Comparison of ENCODE assay signal across 27 cellular contexts in the genomic region with DNA sequence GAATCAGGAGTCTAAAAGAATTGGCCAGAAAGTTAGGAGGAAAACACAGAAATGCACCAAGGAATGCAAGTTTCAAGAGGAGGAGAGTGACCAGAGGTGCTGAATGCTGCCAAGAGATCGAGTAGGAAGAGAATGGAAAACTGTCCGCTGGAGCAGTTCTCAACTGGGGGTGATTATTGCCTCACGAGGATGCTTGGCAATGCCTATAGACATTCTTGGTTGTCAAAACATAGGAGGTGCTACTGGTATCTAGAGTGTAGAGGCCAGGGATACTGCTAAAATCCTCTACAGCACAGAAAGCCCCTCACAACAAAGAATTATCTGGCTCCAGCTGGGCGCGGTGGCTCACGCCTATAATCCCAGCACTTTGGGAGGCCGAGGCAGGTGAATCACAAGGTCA.
"Had no signal": no experiment of that assay in that cellular context is flagged by ENCODE, and none has a peak within 500 bp of the region (broad histone marks: within the 10 kb centered on the region; RNA-seq: fewer than 3 reads in every experiment).

No MANE protein-coding gene starts in this region.

- FAIRE-seq: pancreas, urothelium cell line had no signal

- H3K4me3 ChIP-seq: body of pancreas, gastrocnemius medialis, heart right ventricle, pancreas, psoas muscle, right atrium auricular region, tibial nerve had no signal

- H3K9me3 Mint-ChIP-seq: activated CD4-positive, alpha-beta memory T cell treated with anti-CD3 and anti-CD28 coated beads for 36 hours; memory B cell; nephron progenitor cell; stimulated activated naive CD8-positive, alpha-beta T cell treated with anti-CD3 and anti-CD28 coated beads, Interleukin-15, Interleukin-2, amounts not matched to agents 100 ng/mL and 50 ng/mL, for 24 hours had no signal

- H3K4me3 Mint-ChIP-seq: activated CD4-positive, alpha-beta memory T cell treated with anti-CD3 and anti-CD28 coated beads for 36 hours; memory B cell; nephron progenitor cell; stimulated activated naive CD8-positive, alpha-beta T cell treated with anti-CD3 and anti-CD28 coated beads, Interleukin-15, Interleukin-2, amounts not matched to agents 100 ng/mL and 50 ng/mL, for 24 hours had no signal

- H3K27ac ChIP-seq: gastrocnemius medialis, psoas muscle, right atrium auricular region, tibial nerve had no signal

- H3K27me3 ChIP-seq: body of pancreas, gastrocnemius medialis, heart right ventricle, pancreas, right atrium auricular region, tibial nerve had no signal

- H3K9me3 ChIP-seq: body of pancreas, gastrocnemius medialis, heart right ventricle, pancreas, psoas muscle, right atrium auricular region, tibial nerve had no signal

- DNase-seq: activated CD4-positive, alpha-beta memory T cell treated with anti-CD3 and anti-CD28 coated beads for 36 hours; activated CD4-positive, alpha-beta T cell treated with anti-CD3 and anti-CD28 coated beads for 4 hours; activated CD4-positive, CD25-positive, alpha-beta regulatory T cell; activated naive CD4-positive, alpha-beta T cell treated with Interleukin-2 at 50 U/mL for 16 hours; activated T-cell treated with anti-CD3 and anti-CD28 coated beads, Interleukin-2, amount 50 U/mL, for 1 hour; anterior cingulate cortex; body of pancreas; caudate nucleus; dermis blood vessel endothelial cell; effector CD8-positive, alpha-beta T cell; gastrocnemius medialis; heart right ventricle; islet precursor cell; left cardiac atrium; nephron progenitor cell; pancreas; psoas muscle; stimulated activated CD4-positive, alpha-beta T cell treated with anti-CD3 and anti-CD28 coated beads, Interleukin-4, amount 100 ng/mL, for 4 hours; substantia nigra; T-helper 1 cell; T-helper 9 cell had no signal

- H3K4me1 Mint-ChIP-seq: memory B cell had no signal

- H3K27me3 Mint-ChIP-seq: activated CD4-positive, alpha-beta memory T cell treated with anti-CD3 and anti-CD28 coated beads for 36 hours; memory B cell; stimulated activated naive CD8-positive, alpha-beta T cell treated with anti-CD3 and anti-CD28 coated beads, Interleukin-15, Interleukin-2, amounts not matched to agents 100 ng/mL and 50 ng/mL, for 24 hours had no signal

- H3K27ac Mint-ChIP-seq: activated CD4-positive, alpha-beta memory T cell treated with anti-CD3 and anti-CD28 coated beads for 36 hours; memory B cell; nephron progenitor cell; stimulated activated naive CD8-positive, alpha-beta T cell treated with anti-CD3 and anti-CD28 coated beads, Interleukin-15, Interleukin-2, amounts not matched to agents 100 ng/mL and 50 ng/mL, for 24 hours had no signal

- ATAC-seq: body of pancreas, gastrocnemius medialis, heart right ventricle, left cardiac atrium, pancreas, psoas muscle, SK-N-SH treated with all-trans-retinoic acid at 6 μM for 48 hours had no signal

- H3K36me3 ChIP-seq: gastrocnemius medialis, pancreas, right atrium auricular region had no signal

- H3K4me1 ChIP-seq: gastrocnemius medialis, psoas muscle had no signal
